In genomic region chr11:75313457-75314272, GRCh38 we compare ENCODE assay signal across 9 cellular contexts. TPM values are rescaled to one million over a fixed set of nuclear protein-coding genes. Genes with fewer than 3 reads are reported as not detected.
DNase-seq lines count a peak whose midpoint lies in the region; ATAC-seq and TF ChIP-seq lines count a peak whose summit lies in the region.
"Had no signal": no experiment of that assay in that cellular context is flagged by ENCODE, and none has a peak within 500 bp of the region (broad histone marks: within the 10 kb centered on the region; RNA-seq: fewer than 3 reads in every experiment).

No MANE protein-coding gene starts in this region.

- no peaks in the 10 kb centered on the region for H3K9me2 ChIP-seq in PC-3 (replicated peaks; ENCODE audit: low read length)

- H3K9me3 Mint-ChIP-seq in Caco-2 (ENCODE audit: unreplicated experiment) = no peaks in the 10 kb centered on the region

- POLR2A ChIA-PET in Caco-2 (lab: Charles Lee) = no interaction called here
- POLR2A ChIA-PET in PC-3 (lab: Charles Lee; ENCODE audit: unreplicated experiment) = no interaction called here

- H3K4me3 ChIP-seq in Caco-2 (ENCODE audit: low read depth, low read length) (no peak overlapping the region), PC-3 (ENCODE audit: low read length) (no peak overlapping the region), osteoblast (ENCODE audit: insufficient read depth, low read length) (no peak overlapping the region)

- H3K4me1 Mint-ChIP-seq in Caco-2 (ENCODE audit: low read depth, unreplicated experiment) = peaks cover 26% of the 10 kb centered on the region

- H3K36me3 Mint-ChIP-seq in Caco-2 (ENCODE audit: insufficient read depth, unreplicated experiment) = peaks cover 7% of the 10 kb centered on the region

- H3K79me2 ChIP-seq in PC-3 (ENCODE audit: low read length) = no peaks in the 10 kb centered on the region
- H3K79me2 ChIP-seq in osteoblast (ENCODE audit: insufficient read depth, low read length) = no peaks in the 10 kb centered on the region

- intact Hi-C loops in Caco-2 (cut with micrococcal nuclease; ENCODE audit: unreplicated experiment) = no loop called here
- intact Hi-C loops in PC-3 (cut with micrococcal nuclease) = no loop called here

- no peaks in the 10 kb centered on the region for H3K27me3 Mint-ChIP-seq in Caco-2 (ENCODE audit: insufficient read depth, unreplicated experiment)

- H3K36me3 ChIP-seq in Caco-2 (ENCODE audit: control insufficient read depth, insufficient read depth, low read length) (no peaks in the 10 kb centered on the region), PC-3 (ENCODE audit: low read depth, low read length) (no peaks in the 10 kb centered on the region), osteoblast (ENCODE audit: insufficient read depth, low read length) (no peaks in the 10 kb centered on the region)

- H3K4me1 ChIP-seq in Caco-2 = peaks cover 10% of the 10 kb centered on the region
- peaks cover 6% of the 10 kb centered on the region; the same call in 1 of the 2 replicates for H3K4me1 ChIP-seq in PC-3 (ENCODE audit: insufficient read depth, low read length)
- peaks cover 23% of the 10 kb centered on the region for H3K4me1 ChIP-seq in osteoblast (ENCODE audit: insufficient read depth, low read length)

- no peak for DNase-seq in Caco-2
- peak; percentile 25 for DNase-seq in PC-3
- peak; percentile 67 for DNase-seq in fibroblast of peridontal ligament (ENCODE audit: extremely low read depth)
- DNase-seq in osteoblast (ENCODE audit: insufficient read length, low spot score, missing footprints) = peak; percentile 92
- DNase-seq in activated CD4-positive, alpha-beta T cell treated with anti-CD3 and anti-CD28 coated beads for 1 hour = no peak
- DNase-seq in NCI-H1930 (lab: John Stamatoyannopoulos, UW) = no peak
- no peak for DNase-seq in GDM1 (lab: John Stamatoyannopoulos, UW)
- DNase-seq: activated gamma-delta T cell had no signal

- CTCF ChIA-PET in Caco-2 (lab: Charles Lee) (interaction anchor here (0.5 kb wide), 1 partner anchor 52 kb away, joined by 3 read pairs; no protein-coding TSS in a partner anchor), PC-3 (lab: Charles Lee) (no interaction called here)

- no peaks in the 10 kb centered on the region for H3K27me3 ChIP-seq in Caco-2 (replicated peaks; ENCODE audit: control insufficient read depth, insufficient read depth, low read length)
- H3K27me3 ChIP-seq in PC-3 (ENCODE audit: low read length) = no peaks in the 10 kb centered on the region
- H3K27me3 ChIP-seq in osteoblast (ENCODE audit: insufficient read depth, low read length) = no peaks in the 10 kb centered on the region

- H4K20me1 ChIP-seq in PC-3 (ENCODE audit: low read length) (no peaks in the 10 kb centered on the region), osteoblast (ENCODE audit: insufficient read depth, low read length) (no peaks in the 10 kb centered on the region)

- H3K27ac Mint-ChIP-seq in Caco-2 (ENCODE audit: unreplicated experiment) = peak overlapping the region; percentile 65

- ATAC-seq in PC-3 (peak; percentile 92), GM19395 (IDR thresholded peaks at IDR 0.05; ENCODE audit: unreplicated experiment) (no peak)

- BruUV-seq in Caco-2 (replicated peaks; lab: Mats Ljungman, UMichigan) (no TSS peak), PC-3 (replicated peaks; lab: Mats Ljungman, UMichigan) (no TSS peak)

- no peak overlapping the region for H3K9ac ChIP-seq in PC-3 (ENCODE audit: low read length)

- H3K27ac ChIP-seq in PC-3 (ENCODE audit: low read length) = no peak overlapping the region
- H3K27ac ChIP-seq in osteoblast (ENCODE audit: low read depth, low read length) = peak overlapping the region; percentile 79

- H3F3A ChIP-seq in PC-3 (ENCODE audit: low read length, unreplicated experiment) = no peaks in the 10 kb centered on the region

- H3K4me2 ChIP-seq in PC-3 (ENCODE audit: low read length) = no peak overlapping the region
- H3K4me2 ChIP-seq in osteoblast (ENCODE audit: insufficient read depth, low read length) = peak overlapping the region; percentile 9

- H2AFZ ChIP-seq in PC-3 (ENCODE audit: low read length) (no peak overlapping the region), osteoblast (ENCODE audit: low read length) (peak overlapping the region; percentile 40)

- no peak for TF ChIP-seq CTCF in Caco-2 (IDR thresholded peaks at IDR 0.05; ENCODE audit: insufficient read depth in 1 of 2, low read depth in 1 of 2, low read length in 1 of 2, severe bottlenecking in 1 of 2, unreplicated experiment in 1 of 2)
- TF ChIP-seq CTCF in PC-3 (conservative IDR thresholded peaks at IDR 0.05; ENCODE audit: low read depth, low read length) = no peak
- TF ChIP-seq CTCF in osteoblast (IDR thresholded peaks at IDR 0.05; ENCODE audit: extremely low read depth, low read depth, low read length) = no peak

- H3K9me3 ChIP-seq in Caco-2 (no peaks in the 10 kb centered on the region), PC-3 (ENCODE audit: low read length) (no peaks in the 10 kb centered on the region), osteoblast (ENCODE audit: low read depth, low read length) (no peaks in the 10 kb centered on the region)

- H3K4me3 Mint-ChIP-seq in Caco-2 (ENCODE audit: unreplicated experiment) = no peak overlapping the region

RNA-seq across cellular contexts. Expression of gene ARRB1, which starts 37.8 kb away (rescaled TPM):
- 115 and 116 TPM in 2 replicates for total RNA-seq in Caco-2 (2022)
- 15.7 and 19.1 TPM in 2 replicates for total RNA-seq in PC-3 (2014; rRNA removed)
- total RNA-seq in osteoblast = 14.5 and 19.4 TPM in 2 replicates

Comparison
In these comparisons a context has a peak if more than half of its experiments do, and no peak if none do; other contexts are left out.
1. DNase-seq: peak in PC-3 (single experiment), fibroblast of peridontal ligament (single experiment) and osteoblast (single experiment); none in Caco-2 (0 of 2), activated CD4-positive, alpha-beta T cell treated with anti-CD3 and anti-CD28 coated beads for 1 hour (single experiment), NCI-H1930 (0 of 2) and GDM1 (single experiment).